In the genomic region with DNA sequence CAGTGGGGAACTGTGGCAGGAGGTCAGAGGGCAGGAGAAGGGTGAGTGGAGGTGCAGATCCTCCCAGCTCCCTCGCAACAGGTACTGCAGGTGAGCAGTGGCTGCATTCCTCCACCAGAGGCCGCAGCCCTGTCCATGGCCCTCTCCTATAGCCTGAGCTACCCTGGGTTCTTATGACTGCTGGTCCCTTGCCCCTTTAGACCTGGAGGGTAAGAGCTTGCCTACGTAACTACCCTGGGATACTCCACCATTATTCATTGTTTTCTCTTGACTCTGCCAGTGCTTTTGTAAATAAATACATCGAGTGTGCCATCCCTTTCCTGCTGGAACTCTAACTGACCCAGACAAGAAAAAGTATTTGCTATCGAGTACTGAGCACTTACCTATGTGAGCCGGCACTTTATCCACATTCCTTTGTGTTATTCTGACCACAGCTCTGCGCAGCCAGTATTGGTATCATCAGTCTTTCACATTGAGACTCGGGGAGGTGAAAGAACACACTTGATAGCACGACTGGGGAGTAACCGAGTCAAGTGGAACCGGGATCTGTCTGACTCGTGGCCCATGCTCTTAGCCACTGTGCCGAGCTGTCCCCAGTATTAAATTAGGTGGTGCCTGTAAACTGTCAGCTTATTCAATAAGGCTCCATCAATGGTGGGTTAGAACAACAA, we compare ENCODE assay signal across 10 cellular contexts. TPM values are rescaled to one million over a fixed set of nuclear protein-coding genes. Genes with fewer than 3 reads are reported as not detected.
DNase-seq lines count a peak whose midpoint lies in the region; ATAC-seq, FAIRE-seq and TF ChIP-seq lines count a peak whose summit lies in the region.
"Had no signal": no experiment of that assay in that cellular context is flagged by ENCODE, and none has a peak within 500 bp of the region (broad histone marks: within the 10 kb centered on the region; RNA-seq: fewer than 3 reads in every experiment).

No MANE protein-coding gene starts in this region.

- BruUV-seq in GM12878 (replicated peaks; lab: Mats Ljungman, UMichigan), result no TSS peak

- H3K4me2 ChIP-seq in GM12878 (ENCODE audit: control insufficient read depth, insufficient read depth), result no peak overlapping the region

- H3K36me3 Mint-ChIP-seq in activated CD4-positive, alpha-beta T cell treated with anti-CD3 and anti-CD28 coated beads for 36 hours (ENCODE audit: low read depth), result no peaks in the 10 kb centered on the region
- H3K36me3 Mint-ChIP-seq in activated CD4-positive, alpha-beta T cell treated with anti-CD3 and anti-CD28 coated beads, Interleukin-2, amount 10 ng/mL, durations not matched to agents 24 days and 14 days (ENCODE audit: low read depth), result no peaks in the 10 kb centered on the region
- H3K36me3 Mint-ChIP-seq in type B pancreatic cell, result no peaks in the 10 kb centered on the region

- no peak for TF ChIP-seq POLR2A in GM12878 (IDR thresholded peaks at IDR 0.05; ENCODE audit: low read depth, low read length)

- no peak overlapping the region for H3K4me3 Mint-ChIP-seq in activated CD4-positive, alpha-beta T cell treated with anti-CD3 and anti-CD28 coated beads for 36 hours
- H3K4me3 Mint-ChIP-seq in activated CD4-positive, alpha-beta T cell treated with anti-CD3 and anti-CD28 coated beads, Interleukin-2, amount 10 ng/mL, durations not matched to agents 24 days and 14 days, result no peak overlapping the region
- peak overlapping the region; percentile 86 for H3K4me3 Mint-ChIP-seq in type B pancreatic cell

- POLR2A ChIA-PET in activated CD4-positive, alpha-beta T cell treated with anti-CD3 and anti-CD28 coated beads for 36 hours (lab: Charles Lee), result no interaction called here
- POLR2A ChIA-PET in GM12878 (lab: Charles Lee), result interaction anchor here (0.6 kb wide), 1 partner anchor 608 kb away, joined by 3 read pairs; no protein-coding TSS in a partner anchor

- H3K27me3 Mint-ChIP-seq in activated CD4-positive, alpha-beta T cell treated with anti-CD3 and anti-CD28 coated beads for 36 hours, result peaks cover 6% of the 10 kb centered on the region
- peaks cover 18% of the 10 kb centered on the region for H3K27me3 Mint-ChIP-seq in activated CD4-positive, alpha-beta T cell treated with anti-CD3 and anti-CD28 coated beads, Interleukin-2, amount 10 ng/mL, durations not matched to agents 24 days and 14 days
- peaks cover 3% of the 10 kb centered on the region for H3K27me3 Mint-ChIP-seq in type B pancreatic cell

- H2AFZ ChIP-seq in GM12878 (ENCODE audit: control insufficient read depth, low read depth, low read length), result no peak overlapping the region

- H3K79me2 ChIP-seq in GM12878 (ENCODE audit: control insufficient read depth, insufficient read depth, low read length), result no peaks in the 10 kb centered on the region

- RAD21 ChIA-PET in GM12878 (lab: Charles Lee; ENCODE audit: unreplicated experiment), result interaction anchor here (1.1 to 2.0 kb wide), 2 partner anchors 20 to 35 kb away, joined by 3 to 7 read pairs; no protein-coding TSS in a partner anchor

- H3K27ac ChIP-seq in GM12878 (ENCODE audit: control insufficient read depth, insufficient read depth) (no peak overlapping the region), left lung (peak overlapping the region; percentile 60 to 64)

- 43% methylated on average over 13 of the region's 13 CpGs for WGBS in GM12878 (ENCODE audit: insufficient coverage, insufficient replicate concordance, low lambda C conversion rate, missing lambda C conversion rate)

- H3K4me3 ChIP-seq in GM12878 (no peak overlapping the region), left lung (no peak overlapping the region)

- peaks cover 28% of the 10 kb centered on the region for H3K4me1 Mint-ChIP-seq in activated CD4-positive, alpha-beta T cell treated with anti-CD3 and anti-CD28 coated beads for 36 hours
- peaks cover 30% of the 10 kb centered on the region for H3K4me1 Mint-ChIP-seq in activated CD4-positive, alpha-beta T cell treated with anti-CD3 and anti-CD28 coated beads, Interleukin-2, amount 10 ng/mL, durations not matched to agents 24 days and 14 days
- peaks cover 54% of the 10 kb centered on the region for H3K4me1 Mint-ChIP-seq in type B pancreatic cell (ENCODE audit: unreplicated experiment)

- intact Hi-C loops in activated CD4-positive, alpha-beta T cell treated with anti-CD3 and anti-CD28 coated beads for 36 hours (cut with DNase I, micrococcal nuclease), result loop anchor here in 1 of 2 experiments (5.0 kb wide), 1 partner anchor 81 kb away; a partner anchor contains a TSS
- intact Hi-C loops in activated CD4-positive, alpha-beta T cell treated with anti-CD3 and anti-CD28 coated beads, Interleukin-2, amount 10 ng/mL, durations not matched to agents 24 days and 14 days (cut with micrococcal nuclease), result loop anchor here (5.0 kb wide), 1 partner anchor 44 kb away; no protein-coding TSS in a partner anchor
- intact Hi-C loops in GM12878 (cut with micrococcal nuclease; ENCODE audit: unreplicated experiment) (no loop called here), left lung (cut with DNase I) (no loop called here)

- in situ Hi-C loops in GM12878 (cut with MboI), result no loop called here

- H3K9ac ChIP-seq in GM12878 (ENCODE audit: control insufficient read depth, insufficient read depth, low read length), result no peak overlapping the region

- TF ChIP-seq EP300 in GM12878 (IDR thresholded peaks at IDR 0.05; ENCODE audit: borderline replicate concordance in 1 of 2, control insufficient read depth in 1 of 2, low read depth in 2 of 2, low read length in 2 of 2), result no peak

- no peaks in the 10 kb centered on the region for H3K9me3 ChIP-seq in GM12878 (replicated peaks; ENCODE audit: control insufficient read depth, insufficient read depth, low read length)
- no peaks in the 10 kb centered on the region for H3K9me3 ChIP-seq in left lung

- H3K36me3 ChIP-seq in GM12878 (ENCODE audit: control insufficient read depth in 2 of 2, insufficient read depth in 2 of 2, low read length in 1 of 2), result no peaks in the 10 kb centered on the region
- no peaks in the 10 kb centered on the region for H3K36me3 ChIP-seq in left lung

- peak; percentile 13 for ATAC-seq in activated CD4-positive, alpha-beta T cell treated with anti-CD3 and anti-CD28 coated beads for 36 hours
- ATAC-seq in GM12878, result peak; percentile 75
- ATAC-seq in left lung, result peak; percentile 37

- TF ChIP-seq RAD21 in GM12878 (IDR thresholded peaks at IDR 0.05; ENCODE audit: insufficient read depth, low read depth, low read length), result no peak

- no peak for FAIRE-seq in GM12878 (lab: Jason Lieb, UNC)
- FAIRE-seq: small intestine had no signal

- SMC1A ChIA-PET in GM12878 (lab: Charles Lee; ENCODE audit: uncharacterized antibody, unreplicated experiment), result no interaction called here

- no peak overlapping the region for H3K27ac Mint-ChIP-seq in activated CD4-positive, alpha-beta T cell treated with anti-CD3 and anti-CD28 coated beads for 36 hours
- H3K27ac Mint-ChIP-seq in activated CD4-positive, alpha-beta T cell treated with anti-CD3 and anti-CD28 coated beads, Interleukin-2, amount 10 ng/mL, durations not matched to agents 24 days and 14 days, result no peak overlapping the region
- peak overlapping the region; percentile 98 for H3K27ac Mint-ChIP-seq in type B pancreatic cell

- H3K4me1 ChIP-seq in GM12878 (ENCODE audit: control insufficient read depth, insufficient read depth, low read length), result no peaks in the 10 kb centered on the region
- H3K4me1 ChIP-seq in left lung, result peaks cover 46 to 48% of the 10 kb centered on the region in 2 donors

- H4K20me1 ChIP-seq in GM12878 (ENCODE audit: control insufficient read depth, insufficient read depth), result no peaks in the 10 kb centered on the region

- H3K27me3 ChIP-seq in GM12878 (replicated peaks in 1 of 2; ENCODE audit: control insufficient read depth in 2 of 2, insufficient read depth in 2 of 2, low read length in 1 of 2), result no peaks in the 10 kb centered on the region; a peak in 1 of 4 replicates
- H3K27me3 ChIP-seq in left lung, result no peaks in the 10 kb centered on the region

- DNase-seq in activated CD4-positive, alpha-beta T cell treated with anti-CD3 and anti-CD28 coated beads for 36 hours, result no peak
- DNase-seq in activated CD4-positive, alpha-beta T cell treated with anti-CD3 and anti-CD28 coated beads, Interleukin-2, amount 10 ng/mL, durations not matched to agents 24 days and 14 days, result no peak
- DNase-seq in GM12878 (ENCODE audit: low read depth, low spot score), result no peak
- DNase-seq in left lung, result no peak
- DNase-seq in type B pancreatic cell (ENCODE audit: extremely low spot score, unreplicated experiment), result no peak
- DNase-seq in activated naive CD4-positive, alpha-beta T cell treated with Interleukin-2 at 50 U/mL for 16 hours, result no peak
- no peak for DNase-seq in NCI-H2171 (lab: John Stamatoyannopoulos, UW)
- DNase-seq in SK-N-DZ (ENCODE audit: low spot score), result no peak
- DNase-seq: activated naive CD4-positive, alpha-beta T cell treated with anti-CD3 and anti-CD28 coated beads, Interleukin-2, amount 50 U/mL, for 16 hours had no signal

- CTCF ChIA-PET in activated CD4-positive, alpha-beta T cell treated with anti-CD3 and anti-CD28 coated beads for 36 hours (lab: Charles Lee), result interaction anchor here (0.8 to 1.3 kb wide), 4 partner anchors 11 to 45 kb away, joined by 4 to 6 read pairs (median 4); no protein-coding TSS in a partner anchor
- CTCF ChIA-PET in GM12878 (lab: Yijun Ruan, JAX), result interaction anchor here (0.8 to 1.3 kb wide), 8 partner anchors 17 to 630 kb away, joined by 3 to 4 read pairs (median 3); no protein-coding TSS in a partner anchor

- TF ChIP-seq CTCF in GM12878 (IDR thresholded peaks at IDR 0.05 in 2 of 3, conservative IDR thresholded peaks at IDR 0.05 in 1 of 3; ENCODE audit: control insufficient read depth in 2 of 3, extremely low read depth in 1 of 3, insufficient read depth in 1 of 3, low read depth in 3 of 3, low read length in 3 of 3) (peak in 2 of 3 experiments; percentile 13 to 37; a peak in 2 of 6 replicates), left lung (IDR thresholded peaks at IDR 0.05) (no peak), type B pancreatic cell (conservative IDR thresholded peaks at IDR 0.05) (no peak)

- H3K9me3 Mint-ChIP-seq in activated CD4-positive, alpha-beta T cell treated with anti-CD3 and anti-CD28 coated beads for 36 hours (ENCODE audit: low read depth), result no peaks in the 10 kb centered on the region
- no peaks in the 10 kb centered on the region for H3K9me3 Mint-ChIP-seq in activated CD4-positive, alpha-beta T cell treated with anti-CD3 and anti-CD28 coated beads, Interleukin-2, amount 10 ng/mL, durations not matched to agents 24 days and 14 days
- no peaks in the 10 kb centered on the region for H3K9me3 Mint-ChIP-seq in type B pancreatic cell

RNA-seq across cellular contexts. Expression of a gene that starts 38.5 kb away (rescaled TPM):
- under 1 TPM; 0.04 to 0.37 TPM for total RNA-seq in activated CD4-positive, alpha-beta T cell treated with anti-CD3 and anti-CD28 coated beads for 36 hours
- 0.05 TPM in 1 of 2 replicates, not detected in the other for total RNA-seq in activated CD4-positive, alpha-beta T cell treated with anti-CD3 and anti-CD28 coated beads, Interleukin-2, amount 10 ng/mL, durations not matched to agents 24 days and 14 days
- 0.86 and 0.95 TPM in 2 replicates for total RNA-seq in GM12878 (2013; cell fraction: nucleolus; rRNA removed)
- total RNA-seq in GM12878 (2014; rRNA removed) (0.06 and 0.16 TPM in 2 replicates), GM12878 (2014; rRNA removed; fragmentation: Illumina TruSeq; extraction: Trizol) (under 0.01 TPM in 1 of 2 replicates, not detected in the other), GM12878 (2021) (0.10 and 0.16 TPM in 2 replicates), left lung (100 to 1,000 TPM in 1 of 2 donors, 10 to 100 TPM in 1; 69.2 to 154 TPM), type B pancreatic cell (ENCODE audit: low replicate concordance) (1.1 and 2.4 TPM in 2 replicates)
- polyA plus RNA-seq in GM12878 (2011; ENCODE audit: low read depth), result 0.04 TPM
- polyA plus RNA-seq in GM12878 (2011; rRNA removed) (0.05 and 0.10 TPM in 2 replicates), GM12878 (2014; fragmentation: Illumina TruSeq; extraction: Trizol) (0.03 TPM in 1 of 2 replicates, not detected in the other), GM12878 (2014; fragmentation: Nextera tagmentation; extraction: Ambion mirVana) (under 1 TPM; 0.05 to 0.07 TPM), GM12878 (2014; rRNA removed) (0.05 and 0.20 TPM in 2 replicates), GM12878 (2016; fragmentation: Nextera tagmentation; extraction: Ambion mirVana) (under 1 TPM; 0.08 to 0.23 TPM)
- 0.06 and 0.08 TPM in 2 replicates for polyA plus RNA-seq in GM12878 (2011; cell fraction: cytosol; rRNA removed)
- polyA plus RNA-seq in GM12878 (2011; cell fraction: nucleus; rRNA removed), result 0.38 and 0.78 TPM in 2 replicates
- polyA plus RNA-seq in GM12878 (2012), result 0.06 and 0.15 TPM in 2 replicates
- under 0.01 and 0.26 TPM in 2 replicates for polyA minus RNA-seq in GM12878 (2011; rRNA and poly(A)+ RNA removed)
- polyA minus RNA-seq in GM12878 (2011; cell fraction: cytosol; rRNA and poly(A)+ RNA removed), result not detected in 2 replicates
- 0.19 and 0.36 TPM in 2 replicates for polyA minus RNA-seq in GM12878 (2011; cell fraction: nucleus; rRNA and poly(A)+ RNA removed)
- polyA plus RNA-seq in SK-N-DZ (2014; cell fraction: cytosol; rRNA removed), result 0.01 TPM in 1 of 2 replicates, not detected in the other
- not detected in 2 replicates for polyA plus RNA-seq in SK-N-DZ (2014; cell fraction: nucleus; rRNA removed)

Comparison
In these comparisons a context has a peak if more than half of its experiments do, and no peak if none do; other contexts are left out.
1. ATAC-seq: peak in every context shown above with its lines; median percentile 75 in GM12878; 37 in left lung; 13 in activated CD4-positive, alpha-beta T cell treated with anti-CD3 and anti-CD28 coated beads for 36 hours.
2. CTCF ChIP-seq: peak in GM12878 (2 of 3); none in left lung (0 of 2) and type B pancreatic cell (single experiment).
3. RNA of a gene that starts 38.5 kb away (total RNA-seq): 69.2 to 154 TPM in left lung; 1.1 to 2.4 TPM in type B pancreatic cell, 0.04 to 0.37 TPM in activated CD4-positive, alpha-beta T cell treated with anti-CD3 and anti-CD28 coated beads for 36 hours, under 0.01 to 0.95 TPM in GM12878 and 0.05 TPM in activated CD4-positive, alpha-beta T cell treated with anti-CD3 and anti-CD28 coated beads, Interleukin-2, amount 10 ng/mL, durations not matched to agents 24 days and 14 days; every median in the first group is over 10 times any median in the second.